1 cellular context compared by ENCODE assay signal in the genomic region with DNA sequence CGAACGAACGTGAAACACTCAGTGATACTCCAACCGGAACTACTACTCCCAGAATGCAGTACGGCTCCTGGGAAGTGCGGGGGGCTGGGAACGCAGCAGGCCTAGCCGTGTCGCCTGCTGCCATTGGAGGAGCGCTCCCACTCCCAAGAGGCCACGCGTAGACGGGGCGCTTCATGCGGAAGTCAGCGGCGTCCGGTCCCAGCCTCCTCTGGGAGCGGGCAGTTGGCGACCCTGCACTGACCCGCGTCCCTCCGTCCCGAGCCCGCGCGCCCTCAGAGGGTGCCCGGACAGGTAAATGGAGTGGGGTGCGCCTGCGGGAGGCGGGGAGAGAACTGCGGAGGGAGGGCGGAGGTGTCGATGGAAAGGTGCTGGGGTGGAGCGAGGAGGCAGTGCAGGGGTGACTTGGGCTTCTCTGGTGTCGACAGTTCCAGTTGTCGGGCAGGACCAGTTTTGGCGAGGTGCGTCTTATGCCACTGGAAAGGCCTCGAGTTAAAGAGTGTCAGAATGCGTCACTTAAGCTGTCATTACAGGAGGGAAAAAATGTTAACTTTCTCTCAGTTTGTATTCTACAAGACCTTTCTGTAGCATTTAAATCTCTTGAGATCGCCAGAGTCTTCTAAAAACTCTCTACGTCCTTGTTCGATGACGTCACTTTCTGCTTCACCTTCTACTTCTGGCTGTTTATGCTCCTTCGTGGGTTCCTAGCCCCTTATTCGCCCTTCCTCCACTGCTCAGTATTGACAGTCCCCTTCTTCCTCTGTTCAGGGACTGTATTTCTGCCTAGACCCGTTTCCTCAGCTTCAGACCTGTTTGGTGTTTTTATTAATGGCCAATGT.
A peak's percentile ranks its signal among the peaks of the same experiment; 100 is the strongest.
TF ChIP-seq lines count a peak whose summit lies in the region.

A gene with protein sequence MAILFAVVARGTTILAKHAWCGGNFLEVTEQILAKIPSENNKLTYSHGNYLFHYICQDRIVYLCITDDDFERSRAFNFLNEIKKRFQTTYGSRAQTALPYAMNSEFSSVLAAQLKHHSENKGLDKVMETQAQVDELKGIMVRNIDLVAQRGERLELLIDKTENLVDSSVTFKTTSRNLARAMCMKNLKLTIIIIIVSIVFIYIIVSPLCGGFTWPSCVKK (plus strand): TSS at position 188 of the 836 bp plus-strand sequence. CDS start 8,122 bp downstream, outside the sequence.

TF ChIP-seq in K562, 482 proteins besides CTCF, POLR2A, EP300 and RAD21 (continued from another document and continues in another):
- TF ChIP-seq, protein P1, sequence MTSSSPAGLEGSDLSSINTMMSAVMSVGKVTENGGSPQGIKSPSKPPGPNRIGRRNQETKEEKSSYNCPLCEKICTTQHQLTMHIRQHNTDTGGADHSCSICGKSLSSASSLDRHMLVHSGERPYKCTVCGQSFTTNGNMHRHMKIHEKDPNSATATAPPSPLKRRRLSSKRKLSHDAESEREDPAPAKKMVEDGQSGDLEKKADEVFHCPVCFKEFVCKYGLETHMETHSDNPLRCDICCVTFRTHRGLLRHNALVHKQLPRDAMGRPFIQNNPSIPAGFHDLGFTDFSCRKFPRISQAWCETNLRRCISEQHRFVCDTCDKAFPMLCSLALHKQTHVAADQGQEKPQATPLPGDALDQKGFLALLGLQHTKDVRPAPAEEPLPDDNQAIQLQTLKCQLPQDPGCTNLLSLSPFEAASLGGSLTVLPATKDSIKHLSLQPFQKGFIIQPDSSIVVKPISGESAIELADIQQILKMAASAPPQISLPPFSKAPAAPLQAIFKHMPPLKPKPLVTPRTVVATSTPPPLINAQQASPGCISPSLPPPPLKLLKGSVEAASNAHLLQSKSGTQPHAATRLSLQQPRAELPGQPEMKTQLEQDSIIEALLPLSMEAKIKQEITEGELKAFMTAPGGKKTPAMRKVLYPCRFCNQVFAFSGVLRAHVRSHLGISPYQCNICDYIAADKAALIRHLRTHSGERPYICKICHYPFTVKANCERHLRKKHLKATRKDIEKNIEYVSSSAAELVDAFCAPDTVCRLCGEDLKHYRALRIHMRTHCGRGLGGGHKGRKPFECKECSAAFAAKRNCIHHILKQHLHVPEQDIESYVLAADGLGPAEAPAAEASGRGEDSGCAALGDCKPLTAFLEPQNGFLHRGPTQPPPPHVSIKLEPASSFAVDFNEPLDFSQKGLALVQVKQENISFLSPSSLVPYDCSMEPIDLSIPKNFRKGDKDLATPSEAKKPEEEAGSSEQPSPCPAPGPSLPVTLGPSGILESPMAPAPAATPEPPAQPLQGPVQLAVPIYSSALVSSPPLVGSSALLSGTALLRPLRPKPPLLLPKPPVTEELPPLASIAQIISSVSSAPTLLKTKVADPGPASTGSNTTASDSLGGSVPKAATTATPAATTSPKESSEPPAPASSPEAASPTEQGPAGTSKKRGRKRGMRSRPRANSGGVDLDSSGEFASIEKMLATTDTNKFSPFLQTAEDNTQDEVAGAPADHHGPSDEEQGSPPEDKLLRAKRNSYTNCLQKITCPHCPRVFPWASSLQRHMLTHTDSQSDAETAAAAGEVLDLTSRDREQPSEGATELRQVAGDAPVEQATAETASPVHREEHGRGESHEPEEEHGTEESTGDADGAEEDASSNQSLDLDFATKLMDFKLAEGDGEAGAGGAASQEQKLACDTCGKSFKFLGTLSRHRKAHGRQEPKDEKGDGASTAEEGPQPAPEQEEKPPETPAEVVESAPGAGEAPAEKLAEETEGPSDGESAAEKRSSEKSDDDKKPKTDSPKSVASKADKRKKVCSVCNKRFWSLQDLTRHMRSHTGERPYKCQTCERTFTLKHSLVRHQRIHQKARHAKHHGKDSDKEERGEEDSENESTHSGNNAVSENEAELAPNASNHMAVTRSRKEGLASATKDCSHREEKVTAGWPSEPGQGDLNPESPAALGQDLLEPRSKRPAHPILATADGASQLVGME (CRISPR knock-in tag; IDR thresholded peaks at IDR 0.05): 0 out of 2 replicates have a peak, but pooled peaks have one; percentile 39
- TF ChIP-seq RBM34 (IDR thresholded peaks at IDR 0.05; ENCODE audit: borderline replicate concordance, insufficient read depth, low read length) (no peak), ZBTB8A (IDR thresholded peaks at IDR 0.05; ENCODE audit: partially characterized antibody) (no peak), ETV1 (tag; conservative IDR thresholded peaks at IDR 0.05; ENCODE audit: low read depth) (peak; percentile 50), RBFOX2 (IDR thresholded peaks at IDR 0.05; ENCODE audit: low read depth, low read length) (peak; percentile 97), NR2C2 (CRISPR knock-in tag; IDR thresholded peaks at IDR 0.05) (peak; percentile 79), NR2C2 (tag; IDR thresholded peaks at IDR 0.05) (peak; percentile 95), ZNF445 (CRISPR knock-in tag; IDR thresholded peaks at IDR 0.05; ENCODE audit: low read depth) (no peak), HMG20B (CRISPR knock-in tag; IDR thresholded peaks at IDR 0.05) (no peak), L3MBTL2 (IDR thresholded peaks at IDR 0.05) (peak; percentile 58), EP400 (IDR thresholded peaks at IDR 0.05) (peak; percentile 87), ZC3H11A (IDR thresholded peaks at IDR 0.05; ENCODE audit: low read depth, low read length) (no peak), NFXL1 (CRISPR knock-in tag; IDR thresholded peaks at IDR 0.05) (no peak), ARHGAP35 (IDR thresholded peaks at IDR 0.05; ENCODE audit: partially characterized antibody) (no peak), SIN3A (IDR thresholded peaks at IDR 0.05; ENCODE audit: borderline replicate concordance in 2 of 2, control insufficient read depth in 1 of 2, low read depth in 2 of 2, low read length in 2 of 2) (peak in 1 of 2 experiments; percentile 75; a peak in 1 of 4 replicates), NFIX (CRISPR knock-in tag; IDR thresholded peaks at IDR 0.05; ENCODE audit: low read depth) (no peak), NFE2 (IDR thresholded peaks at IDR 0.05; ENCODE audit: low read depth) (no peak), TCF7L2 (IDR thresholded peaks at IDR 0.05; ENCODE audit: low read depth, low read length) (no peak), TAF1 (IDR thresholded peaks at IDR 0.05; ENCODE audit: control insufficient read depth, extremely low read depth, insufficient read depth, low read length, severe bottlenecking) (peak; percentile 81), PHF21A (IDR thresholded peaks at IDR 0.05; ENCODE audit: borderline replicate concordance, low read depth) (peak; percentile 51; the same call in 1 of the 2 replicates), SMAD2 (IDR thresholded peaks at IDR 0.05; ENCODE audit: low read depth, low read length) (no peak), HIVEP1 (CRISPR knock-in tag; IDR thresholded peaks at IDR 0.05) (no peak), ILK (tag; IDR thresholded peaks at IDR 0.05; ENCODE audit: borderline replicate concordance, low read depth) (no peak), GTF2E2 (tag; IDR thresholded peaks at IDR 0.05) (0 out of 2 replicates have a peak, but pooled peaks have one; percentile 33)
- TF ChIP-seq, protein P2, sequence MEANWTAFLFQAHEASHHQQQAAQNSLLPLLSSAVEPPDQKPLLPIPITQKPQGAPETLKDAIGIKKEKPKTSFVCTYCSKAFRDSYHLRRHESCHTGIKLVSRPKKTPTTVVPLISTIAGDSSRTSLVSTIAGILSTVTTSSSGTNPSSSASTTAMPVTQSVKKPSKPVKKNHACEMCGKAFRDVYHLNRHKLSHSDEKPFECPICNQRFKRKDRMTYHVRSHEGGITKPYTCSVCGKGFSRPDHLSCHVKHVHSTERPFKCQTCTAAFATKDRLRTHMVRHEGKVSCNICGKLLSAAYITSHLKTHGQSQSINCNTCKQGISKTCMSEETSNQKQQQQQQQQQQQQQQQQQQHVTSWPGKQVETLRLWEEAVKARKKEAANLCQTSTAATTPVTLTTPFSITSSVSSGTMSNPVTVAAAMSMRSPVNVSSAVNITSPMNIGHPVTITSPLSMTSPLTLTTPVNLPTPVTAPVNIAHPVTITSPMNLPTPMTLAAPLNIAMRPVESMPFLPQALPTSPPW (CRISPR knock-in tag; IDR thresholded peaks at IDR 0.05): peak; percentile 82
- TF ChIP-seq, protein P3, sequence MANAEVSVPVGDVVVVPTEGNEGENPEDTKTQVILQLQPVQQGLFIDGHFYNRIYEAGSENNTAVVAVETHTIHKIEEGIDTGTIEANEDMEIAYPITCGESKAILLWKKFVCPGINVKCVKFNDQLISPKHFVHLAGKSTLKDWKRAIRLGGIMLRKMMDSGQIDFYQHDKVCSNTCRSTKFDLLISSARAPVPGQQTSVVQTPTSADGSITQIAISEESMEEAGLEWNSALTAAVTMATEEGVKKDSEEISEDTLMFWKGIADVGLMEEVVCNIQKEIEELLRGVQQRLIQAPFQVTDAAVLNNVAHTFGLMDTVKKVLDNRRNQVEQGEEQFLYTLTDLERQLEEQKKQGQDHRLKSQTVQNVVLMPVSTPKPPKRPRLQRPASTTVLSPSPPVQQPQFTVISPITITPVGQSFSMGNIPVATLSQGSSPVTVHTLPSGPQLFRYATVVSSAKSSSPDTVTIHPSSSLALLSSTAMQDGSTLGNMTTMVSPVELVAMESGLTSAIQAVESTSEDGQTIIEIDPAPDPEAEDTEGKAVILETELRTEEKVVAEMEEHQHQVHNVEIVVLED (CRISPR knock-in tag; IDR thresholded peaks at IDR 0.05): peak; percentile 81
- TF ChIP-seq, protein P4, sequence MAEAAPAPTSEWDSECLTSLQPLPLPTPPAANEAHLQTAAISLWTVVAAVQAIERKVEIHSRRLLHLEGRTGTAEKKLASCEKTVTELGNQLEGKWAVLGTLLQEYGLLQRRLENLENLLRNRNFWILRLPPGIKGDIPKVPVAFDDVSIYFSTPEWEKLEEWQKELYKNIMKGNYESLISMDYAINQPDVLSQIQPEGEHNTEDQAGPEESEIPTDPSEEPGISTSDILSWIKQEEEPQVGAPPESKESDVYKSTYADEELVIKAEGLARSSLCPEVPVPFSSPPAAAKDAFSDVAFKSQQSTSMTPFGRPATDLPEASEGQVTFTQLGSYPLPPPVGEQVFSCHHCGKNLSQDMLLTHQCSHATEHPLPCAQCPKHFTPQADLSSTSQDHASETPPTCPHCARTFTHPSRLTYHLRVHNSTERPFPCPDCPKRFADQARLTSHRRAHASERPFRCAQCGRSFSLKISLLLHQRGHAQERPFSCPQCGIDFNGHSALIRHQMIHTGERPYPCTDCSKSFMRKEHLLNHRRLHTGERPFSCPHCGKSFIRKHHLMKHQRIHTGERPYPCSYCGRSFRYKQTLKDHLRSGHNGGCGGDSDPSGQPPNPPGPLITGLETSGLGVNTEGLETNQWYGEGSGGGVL (CRISPR knock-in tag; IDR thresholded peaks at IDR 0.05): no peak
- TF ChIP-seq, protein P5, sequence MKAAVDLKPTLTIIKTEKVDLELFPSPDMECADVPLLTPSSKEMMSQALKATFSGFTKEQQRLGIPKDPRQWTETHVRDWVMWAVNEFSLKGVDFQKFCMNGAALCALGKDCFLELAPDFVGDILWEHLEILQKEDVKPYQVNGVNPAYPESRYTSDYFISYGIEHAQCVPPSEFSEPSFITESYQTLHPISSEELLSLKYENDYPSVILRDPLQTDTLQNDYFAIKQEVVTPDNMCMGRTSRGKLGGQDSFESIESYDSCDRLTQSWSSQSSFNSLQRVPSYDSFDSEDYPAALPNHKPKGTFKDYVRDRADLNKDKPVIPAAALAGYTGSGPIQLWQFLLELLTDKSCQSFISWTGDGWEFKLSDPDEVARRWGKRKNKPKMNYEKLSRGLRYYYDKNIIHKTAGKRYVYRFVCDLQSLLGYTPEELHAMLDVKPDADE (conservative IDR thresholded peaks at IDR 0.05; ENCODE audit: control insufficient read depth, low read depth, low read length): peak; percentile 86
- TF ChIP-seq, protein P6, sequence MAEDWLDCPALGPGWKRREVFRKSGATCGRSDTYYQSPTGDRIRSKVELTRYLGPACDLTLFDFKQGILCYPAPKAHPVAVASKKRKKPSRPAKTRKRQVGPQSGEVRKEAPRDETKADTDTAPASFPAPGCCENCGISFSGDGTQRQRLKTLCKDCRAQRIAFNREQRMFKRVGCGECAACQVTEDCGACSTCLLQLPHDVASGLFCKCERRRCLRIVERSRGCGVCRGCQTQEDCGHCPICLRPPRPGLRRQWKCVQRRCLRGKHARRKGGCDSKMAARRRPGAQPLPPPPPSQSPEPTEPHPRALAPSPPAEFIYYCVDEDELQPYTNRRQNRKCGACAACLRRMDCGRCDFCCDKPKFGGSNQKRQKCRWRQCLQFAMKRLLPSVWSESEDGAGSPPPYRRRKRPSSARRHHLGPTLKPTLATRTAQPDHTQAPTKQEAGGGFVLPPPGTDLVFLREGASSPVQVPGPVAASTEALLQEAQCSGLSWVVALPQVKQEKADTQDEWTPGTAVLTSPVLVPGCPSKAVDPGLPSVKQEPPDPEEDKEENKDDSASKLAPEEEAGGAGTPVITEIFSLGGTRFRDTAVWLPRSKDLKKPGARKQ (CRISPR knock-in tag; IDR thresholded peaks at IDR 0.05): no peak
- TF ChIP-seq, protein P7, sequence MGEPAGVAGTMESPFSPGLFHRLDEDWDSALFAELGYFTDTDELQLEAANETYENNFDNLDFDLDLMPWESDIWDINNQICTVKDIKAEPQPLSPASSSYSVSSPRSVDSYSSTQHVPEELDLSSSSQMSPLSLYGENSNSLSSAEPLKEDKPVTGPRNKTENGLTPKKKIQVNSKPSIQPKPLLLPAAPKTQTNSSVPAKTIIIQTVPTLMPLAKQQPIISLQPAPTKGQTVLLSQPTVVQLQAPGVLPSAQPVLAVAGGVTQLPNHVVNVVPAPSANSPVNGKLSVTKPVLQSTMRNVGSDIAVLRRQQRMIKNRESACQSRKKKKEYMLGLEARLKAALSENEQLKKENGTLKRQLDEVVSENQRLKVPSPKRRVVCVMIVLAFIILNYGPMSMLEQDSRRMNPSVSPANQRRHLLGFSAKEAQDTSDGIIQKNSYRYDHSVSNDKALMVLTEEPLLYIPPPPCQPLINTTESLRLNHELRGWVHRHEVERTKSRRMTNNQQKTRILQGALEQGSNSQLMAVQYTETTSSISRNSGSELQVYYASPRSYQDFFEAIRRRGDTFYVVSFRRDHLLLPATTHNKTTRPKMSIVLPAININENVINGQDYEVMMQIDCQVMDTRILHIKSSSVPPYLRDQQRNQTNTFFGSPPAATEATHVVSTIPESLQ (CRISPR knock-in tag; IDR thresholded peaks at IDR 0.05): no peak
- TF ChIP-seq, protein P8, sequence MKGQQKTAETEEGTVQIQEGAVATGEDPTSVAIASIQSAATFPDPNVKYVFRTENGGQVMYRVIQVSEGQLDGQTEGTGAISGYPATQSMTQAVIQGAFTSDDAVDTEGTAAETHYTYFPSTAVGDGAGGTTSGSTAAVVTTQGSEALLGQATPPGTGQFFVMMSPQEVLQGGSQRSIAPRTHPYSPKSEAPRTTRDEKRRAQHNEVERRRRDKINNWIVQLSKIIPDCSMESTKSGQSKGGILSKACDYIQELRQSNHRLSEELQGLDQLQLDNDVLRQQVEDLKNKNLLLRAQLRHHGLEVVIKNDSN (CRISPR knock-in tag; IDR thresholded peaks at IDR 0.05): peak; percentile 37; the same call in 1 of the 2 replicates
- TF ChIP-seq, protein P9, sequence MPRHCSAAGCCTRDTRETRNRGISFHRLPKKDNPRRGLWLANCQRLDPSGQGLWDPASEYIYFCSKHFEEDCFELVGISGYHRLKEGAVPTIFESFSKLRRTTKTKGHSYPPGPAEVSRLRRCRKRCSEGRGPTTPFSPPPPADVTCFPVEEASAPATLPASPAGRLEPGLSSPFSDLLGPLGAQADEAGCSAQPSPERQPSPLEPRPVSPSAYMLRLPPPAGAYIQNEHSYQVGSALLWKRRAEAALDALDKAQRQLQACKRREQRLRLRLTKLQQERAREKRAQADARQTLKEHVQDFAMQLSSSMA (CRISPR knock-in tag; IDR thresholded peaks at IDR 0.05): no peak
- TF ChIP-seq, protein P10, sequence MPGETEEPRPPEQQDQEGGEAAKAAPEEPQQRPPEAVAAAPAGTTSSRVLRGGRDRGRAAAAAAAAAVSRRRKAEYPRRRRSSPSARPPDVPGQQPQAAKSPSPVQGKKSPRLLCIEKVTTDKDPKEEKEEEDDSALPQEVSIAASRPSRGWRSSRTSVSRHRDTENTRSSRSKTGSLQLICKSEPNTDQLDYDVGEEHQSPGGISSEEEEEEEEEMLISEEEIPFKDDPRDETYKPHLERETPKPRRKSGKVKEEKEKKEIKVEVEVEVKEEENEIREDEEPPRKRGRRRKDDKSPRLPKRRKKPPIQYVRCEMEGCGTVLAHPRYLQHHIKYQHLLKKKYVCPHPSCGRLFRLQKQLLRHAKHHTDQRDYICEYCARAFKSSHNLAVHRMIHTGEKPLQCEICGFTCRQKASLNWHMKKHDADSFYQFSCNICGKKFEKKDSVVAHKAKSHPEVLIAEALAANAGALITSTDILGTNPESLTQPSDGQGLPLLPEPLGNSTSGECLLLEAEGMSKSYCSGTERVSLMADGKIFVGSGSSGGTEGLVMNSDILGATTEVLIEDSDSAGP (CRISPR knock-in tag; IDR thresholded peaks at IDR 0.05): no peak
